In genomic region chr12:65090461-65090860, GRCh38 we compare ENCODE assay signal across 25 cellular contexts. TPM values are rescaled to one million over a fixed set of nuclear protein-coding genes. Genes with fewer than 3 reads are reported as not detected.
"Had no signal": no experiment of that assay in that cellular context is flagged by ENCODE, and none has a peak within 500 bp of the region (broad histone marks: within the 10 kb centered on the region; RNA-seq: fewer than 3 reads in every experiment).

No MANE protein-coding gene starts in this region.

- H3K27me3 ChIP-seq: SJSA1 had no signal

- H3K4me1 ChIP-seq: SJSA1 had no signal

- H3K4me3 ChIP-seq: K562, SJSA1, SK-N-MC had no signal

- ATAC-seq: HepG2, K562 had no signal

- DNase-seq: IMR-90, Kasumi-1, MM.1S, NCI-H1092 treated with DMSO at 0.1 percent for 48 hours, NCI-H1436, NCI-H187, NCI-H2029, NCI-H2081 treated with DMSO at 0.1 percent for 48 hours, NCI-H2171, NCI-H226, NCI-H446, NCI-H510A, NCI-H524 treated with DMSO at 0.1 percent for 48 hours, NCI-H69, NCI-H774, Right ventricle myocardium superior, RPMI8226, SIG-M5 had no signal

- H3K9ac ChIP-seq: KMS-11 had no signal

- FAIRE-seq: HepG2, K562, RCC 7860 had no signal

- H3K36me3 ChIP-seq: SJSA1 had no signal

- H3K27ac ChIP-seq: KMS-11, SJSA1, SK-N-MC had no signal

- H3K9me3 ChIP-seq: SJSA1 had no signal

- H3K4me2 ChIP-seq: KMS-11 had no signal

RNA-seq across cellular contexts. Expression of gene WIF1, which starts 30.6 kb away (rescaled TPM):
- total RNA-seq: HepG2, HT-29, IMR-90, K562, Right ventricle myocardium superior, SJSA1 had no signal
- polyA plus RNA-seq: HepG2, IMR-90, K562 had no signal
